8 cellular contexts compared by ENCODE assay signal in genomic region chr19:6772028-6772865, GRCh38. TPM values are rescaled to one million over a fixed set of nuclear protein-coding genes. Genes with fewer than 3 reads are reported as not detected.
DNase-seq lines count a peak whose midpoint lies in the region; ATAC-seq, FAIRE-seq and TF ChIP-seq lines count a peak whose summit lies in the region.

Gene VAV1 (plus strand): TSS chr19:6772708. CDS start chr19:6772808, 100 bp downstream.

- DNase-seq in A549 (ENCODE audit: low read depth in 1 of 2, low spot score in 1 of 2), result no peak
- no peak for DNase-seq in SK-N-MC (ENCODE audit: low read depth, low spot score)
- DNase-seq in activated effector memory CD4-positive, alpha-beta T cell treated with anti-CD3 and anti-CD28 coated beads, Interleukin-2, amount 50 U/mL, for 16 hours, result peak; percentile 90
- DNase-seq in left colon, result peak; percentile 80 to 81
- peak; percentile 45 for DNase-seq in stimulated activated CD8-positive, alpha-beta memory T cell treated with anti-CD3 and anti-CD28 coated beads, Interleukin-15, amount 100 ng/mL, for 24 hours (ENCODE audit: low read depth)
- DNase-seq in NCI-H446 (lab: John Stamatoyannopoulos, UW), result no peak

- peak within 1 kb of the TSS in 1 of 2 experiments; percentile 18; a peak in 2 of 6 replicates for H3K27ac ChIP-seq in A549
- H3K27ac ChIP-seq in SK-N-MC, result peak within 1 kb of the TSS; percentile 89

- FAIRE-seq in A549 (lab: Jason Lieb, UNC), result no peak

- no peak for TF ChIP-seq CTCF in A549 (IDR thresholded peaks at IDR 0.05)

- no peaks in the 10 kb centered on the region for H3K9me3 ChIP-seq in A549
- no peaks in the 10 kb centered on the region for H3K9me3 ChIP-seq in SK-N-MC (ENCODE audit: low read depth, low read length)

- 91% methylated on average over 13 of the region's 25 CpGs for WGBS in A549 (ENCODE audit: missing lambda C conversion rate)

- no peak for ATAC-seq in A549
- ATAC-seq in GM21619 (IDR thresholded peaks at IDR 0.05; ENCODE audit: unreplicated experiment), result peak; percentile 30
- peak; percentile 64 for ATAC-seq in left colon
- ATAC-seq in HG02763 (IDR thresholded peaks at IDR 0.05; ENCODE audit: unreplicated experiment), result no peak

- H3K4me3 ChIP-seq in A549 (no peak within 1 kb of the TSS), SK-N-MC (peak within 1 kb of the TSS; percentile 71)

- intact Hi-C loops in left colon (cut with DNase I, micrococcal nuclease), result no loop called here

- H3K36me3 ChIP-seq in SK-N-MC (ENCODE audit: insufficient read depth, low read length), result no peaks in the 10 kb centered on the region

- POLR2A ChIA-PET in A549 (lab: Yijun Ruan, JAX), result no interaction called here

- H3K4me1 ChIP-seq in A549, result peaks cover 6% of the 10 kb centered on the region; the same call in 1 of the 3 replicates

- no peak for TF ChIP-seq RAD21 in A549 (conservative IDR thresholded peaks at IDR 0.05 in 1 of 2, IDR thresholded peaks at IDR 0.05 in 1 of 2)

- no peak for TF ChIP-seq POLR2A in A549 (IDR thresholded peaks at IDR 0.05; ENCODE audit: low read length)

- no peak within 1 kb of the TSS for H3K4me2 ChIP-seq in A549

- no peak for TF ChIP-seq EP300 in A549 (IDR thresholded peaks at IDR 0.05)

- CTCF ChIA-PET in A549 (lab: Yijun Ruan, JAX), result interaction anchor here (0.6 to 4.8 kb wide), 7 partner anchors 29 to 470 kb away, joined by 3 to 20 read pairs (median 4); partner anchors contain the start of gene GPR108

- H3K9ac ChIP-seq in SK-N-MC (ENCODE audit: insufficient read length), result no peak within 1 kb of the TSS

TF ChIP-seq in A549, 52 proteins besides CTCF, POLR2A, EP300 and RAD21:
- TF ChIP-seq ZFP36 (IDR thresholded peaks at IDR 0.05; ENCODE audit: borderline replicate concordance, partially characterized antibody) (peak; percentile 61), HMGXB4 (CRISPR knock-in tag; IDR thresholded peaks at IDR 0.05; ENCODE audit: borderline replicate concordance) (no peak)

RNA-seq across cellular contexts. Expression of gene VAV1, which starts in this region (rescaled TPM):
- polyA plus RNA-seq in A549 (2011; rRNA removed), result 5.6 and 6.7 TPM in 2 replicates
- polyA plus RNA-seq in A549 (2012; cell fraction: cytosol; rRNA removed), result 4.7 and 5.4 TPM in 2 replicates
- 4.2 and 5.6 TPM in 2 replicates for polyA plus RNA-seq in A549 (2012; cell fraction: nucleus; rRNA removed)
- 7.5 to 9.5 TPM (median 8.5 TPM) in 3 replicates for polyA plus RNA-seq in A549 (2017; fragmentation: RNase III; extraction: RNeasy Plus Mini Kit Qiagen cat#74134 plus additional on column Dnase treatment)
- 9.2 and 10.9 TPM in 2 replicates for polyA minus RNA-seq in A549 (2011; rRNA and poly(A)+ RNA removed)
- 1 to 10 TPM; 8.2 to 8.5 TPM for total RNA-seq in left colon

Comparison
In these comparisons a context has a peak if more than half of its experiments do, and no peak if none do; other contexts are left out.
1. ATAC-seq: peak in GM21619 (single experiment) and left colon (single experiment); none in A549 (0 of 2) and HG02763 (single experiment).
2. DNase-seq: peak in activated effector memory CD4-positive, alpha-beta T cell treated with anti-CD3 and anti-CD28 coated beads, Interleukin-2, amount 50 U/mL, for 16 hours (single experiment), left colon (2 of 2) and stimulated activated CD8-positive, alpha-beta memory T cell treated with anti-CD3 and anti-CD28 coated beads, Interleukin-15, amount 100 ng/mL, for 24 hours (single experiment); none in A549 (0 of 2), SK-N-MC (single experiment) and NCI-H446 (0 of 2).